ENCODE assay signal across 8 cellular contexts in genomic region chr10:689433-690226, GRCh38. TPM values are rescaled to one million over a fixed set of nuclear protein-coding genes. Genes with fewer than 3 reads are reported as not detected.
DNase-seq lines count a peak whose midpoint lies in the region; ATAC-seq and TF ChIP-seq lines count a peak whose summit lies in the region.

DIP2C (minus strand) TSS chr10:689668; CDS start chr10:689578, 90 bp downstream.

- peak; percentile 92 for ATAC-seq in IMR-90 (ENCODE audit: low read depth)
- no peak for ATAC-seq in activated naive CD8-positive, alpha-beta T cell treated with anti-CD3 and anti-CD28 coated beads, Interleukin-2, amount 10 ng/mL, durations not matched to agents 7 days and 5 days (ENCODE audit: low read depth)
- peak; percentile 89 for ATAC-seq in Right ventricle myocardium inferior
- ATAC-seq in GM18909 (IDR thresholded peaks at IDR 0.05; ENCODE audit: poor library complexity, unreplicated experiment): no peak
- ATAC-seq in GM21825 (IDR thresholded peaks at IDR 0.05; ENCODE audit: unreplicated experiment): no peak

- H3K9me3 Mint-ChIP-seq in CD4-positive, alpha-beta memory T cell: peaks cover 0 to 1% (median 0%) of the 10 kb centered on the region in 8 donors
- H3K9me3 Mint-ChIP-seq in activated naive CD8-positive, alpha-beta T cell treated with anti-CD3 and anti-CD28 coated beads, Interleukin-2, amount 10 ng/mL, durations not matched to agents 7 days and 5 days: no peaks in the 10 kb centered on the region

- H3K9ac ChIP-seq in IMR-90 (ENCODE audit: low read depth, low read length): peak within 1 kb of the TSS; percentile 99
- peak within 1 kb of the TSS; percentile 96 for H3K9ac ChIP-seq in neuronal stem cell (ENCODE audit: low read depth, low read length, poor library complexity)

- H4K91ac ChIP-seq in IMR-90 (ENCODE audit: insufficient read depth, low read depth, low read length) (peak within 1 kb of the TSS; percentile 62), neuronal stem cell (ENCODE audit: low read depth, low read length, poor library complexity) (no peak within 1 kb of the TSS)

- TF ChIP-seq RAD21 in IMR-90 (IDR thresholded peaks at IDR 0.05; ENCODE audit: low read length): no peak

- H2BK20ac ChIP-seq in IMR-90 (ENCODE audit: low read depth, low read length): 0 out of 2 replicates have a peak within 1 kb of the TSS, but pooled peaks have one; percentile 49

- H3K4me1 ChIP-seq in CD4-positive, alpha-beta memory T cell (ENCODE audit: insufficient read depth, low read length): no peaks in the 10 kb centered on the region
- H3K4me1 ChIP-seq in IMR-90 (ENCODE audit: control insufficient read depth, insufficient read depth, low read length) (peaks cover 23% of the 10 kb centered on the region), neuronal stem cell (ENCODE audit: control insufficient read depth in 2 of 2, insufficient read depth in 1 of 2, low read depth in 1 of 2, low read length in 2 of 2) (peaks cover 15 to 21% of the 10 kb centered on the region in 2 donors)

- H3K9me1 ChIP-seq in IMR-90 (ENCODE audit: insufficient read depth, low read length): peaks cover 12% of the 10 kb centered on the region

- H2AFZ ChIP-seq in IMR-90 (replicated peaks; ENCODE audit: low read length, poor library complexity): peak within 1 kb of the TSS; percentile 95
- peak within 1 kb of the TSS; percentile 88 for H2AFZ ChIP-seq in neuronal stem cell (ENCODE audit: low read length)

- TF ChIP-seq CTCF in IMR-90 (conservative IDR thresholded peaks at IDR 0.05; ENCODE audit: low read depth, low read length): no peak

- H4K5ac ChIP-seq in IMR-90 (ENCODE audit: low read depth, low read length): peak within 1 kb of the TSS; percentile 47

- H3K4me3 ChIP-seq in CD4-positive, alpha-beta memory T cell (ENCODE audit: low read length in 2 of 2): no peak within 1 kb of the TSS
- H3K4me3 ChIP-seq in IMR-90 (ENCODE audit: insufficient read depth, low read depth, low read length) (peak within 1 kb of the TSS; percentile 95), neuronal stem cell (ENCODE audit: low read length in 2 of 2) (peak within 1 kb of the TSS; percentile 77 to 99)

- peak within 1 kb of the TSS; percentile 61 for H3K56ac ChIP-seq in IMR-90 (ENCODE audit: extremely low read depth, insufficient read depth, low read length)

- POLR2A ChIA-PET in CD4-positive, alpha-beta memory T cell (lab: Charles Lee; ENCODE audit: partially characterized antibody): no interaction called here
- POLR2A ChIA-PET in IMR-90 (lab: Charles Lee; ENCODE audit: unreplicated experiment): no interaction called here
- POLR2A ChIA-PET in activated naive CD8-positive, alpha-beta T cell treated with anti-CD3 and anti-CD28 coated beads, Interleukin-2, amount 10 ng/mL, durations not matched to agents 7 days and 5 days (lab: Charles Lee): no interaction called here

- H3K9me3 ChIP-seq in CD4-positive, alpha-beta memory T cell (ENCODE audit: control insufficient read depth in 1 of 2, low read length in 2 of 2): no peaks in the 10 kb centered on the region
- H3K9me3 ChIP-seq in IMR-90 (ENCODE audit: control insufficient read depth, insufficient read depth, low read length): no peaks in the 10 kb centered on the region
- H3K9me3 ChIP-seq in neuronal stem cell (replicated peaks in 1 of 2; ENCODE audit: control insufficient read depth in 2 of 2, insufficient read depth in 1 of 2, low read depth in 1 of 2, low read length in 2 of 2): peaks cover 0 to 4% of the 10 kb centered on the region in 2 donors

- DNase-seq in CD4-positive, alpha-beta memory T cell: peak in 2 of 5 donors; percentile 7 to 10
- DNase-seq in IMR-90 (peak; percentile 77), Right ventricle myocardium inferior (ENCODE audit: missing footprints) (peak; percentile 86), neuronal stem cell (ENCODE audit: low spot score) (peak; percentile 77)
- no peak for DNase-seq in activated naive CD8-positive, alpha-beta T cell treated with anti-CD3 and anti-CD28 coated beads, Interleukin-2, amount 10 ng/mL, durations not matched to agents 7 days and 5 days
- DNase-seq in effector CD8-positive, alpha-beta T cell (lab: John Stamatoyannopoulos, UW): no peak

- H3K27me3 ChIP-seq in CD4-positive, alpha-beta memory T cell (ENCODE audit: insufficient read depth, low read length): no peaks in the 10 kb centered on the region
- H3K27me3 ChIP-seq in IMR-90 (ENCODE audit: control insufficient read depth, insufficient read depth, low read length) (no peaks in the 10 kb centered on the region), neuronal stem cell (ENCODE audit: control insufficient read depth in 3 of 3, insufficient read depth in 3 of 3, low read depth in 1 of 3, low read length in 3 of 3) (peaks cover 0 to 9% (median 0%) of the 10 kb centered on the region in 3 experiments)

- no peaks in the 10 kb centered on the region for H3K36me3 Mint-ChIP-seq in CD4-positive, alpha-beta memory T cell
- no peaks in the 10 kb centered on the region for H3K36me3 Mint-ChIP-seq in activated naive CD8-positive, alpha-beta T cell treated with anti-CD3 and anti-CD28 coated beads, Interleukin-2, amount 10 ng/mL, durations not matched to agents 7 days and 5 days

- peak within 1 kb of the TSS; percentile 96 for H2AK9ac ChIP-seq in IMR-90 (replicated peaks; ENCODE audit: low read depth, low read length, poor library complexity)

- H3K18ac ChIP-seq in IMR-90 (ENCODE audit: low read depth, low read length) (peak within 1 kb of the TSS; percentile 69), neuronal stem cell (ENCODE audit: low read length) (peak within 1 kb of the TSS; percentile 96)

- peak within 1 kb of the TSS; percentile 76 for H2BK120ac ChIP-seq in IMR-90 (ENCODE audit: low read depth, low read length)
- H2BK120ac ChIP-seq in neuronal stem cell (ENCODE audit: low read depth, low read length): peak within 1 kb of the TSS; percentile 24

- peaks cover 37% of the 10 kb centered on the region for H4K20me1 ChIP-seq in IMR-90 (ENCODE audit: insufficient read depth, low read length)

- H3K27me3 Mint-ChIP-seq in CD4-positive, alpha-beta memory T cell: peaks cover 27 to 35% of the 10 kb centered on the region in 2 donors
- peaks cover 42% of the 10 kb centered on the region for H3K27me3 Mint-ChIP-seq in activated naive CD8-positive, alpha-beta T cell treated with anti-CD3 and anti-CD28 coated beads, Interleukin-2, amount 10 ng/mL, durations not matched to agents 7 days and 5 days

- CTCF ChIA-PET in CD4-positive, alpha-beta memory T cell (lab: Charles Lee; ENCODE audit: partially characterized antibody): no interaction called here
- CTCF ChIA-PET in IMR-90 (lab: Yijun Ruan, JAX): no interaction called here

- peaks cover 3 to 16% (median 8%) of the 10 kb centered on the region in 4 donors for H3K4me1 Mint-ChIP-seq in CD4-positive, alpha-beta memory T cell
- peaks cover 3% of the 10 kb centered on the region for H3K4me1 Mint-ChIP-seq in activated naive CD8-positive, alpha-beta T cell treated with anti-CD3 and anti-CD28 coated beads, Interleukin-2, amount 10 ng/mL, durations not matched to agents 7 days and 5 days

- H2BK12ac ChIP-seq in neuronal stem cell (ENCODE audit: low read length): no peak within 1 kb of the TSS

- H3K23ac ChIP-seq in IMR-90 (ENCODE audit: low read depth, low read length) (peak within 1 kb of the TSS; percentile 91; the same call in 1 of the 2 replicates), neuronal stem cell (ENCODE audit: low read depth, low read length, poor library complexity) (peak within 1 kb of the TSS; percentile 83)

- peak within 1 kb of the TSS in 1 of 7 donors; percentile 55 for H3K27ac Mint-ChIP-seq in CD4-positive, alpha-beta memory T cell
- H3K27ac Mint-ChIP-seq in activated naive CD8-positive, alpha-beta T cell treated with anti-CD3 and anti-CD28 coated beads, Interleukin-2, amount 10 ng/mL, durations not matched to agents 7 days and 5 days: no peak within 1 kb of the TSS

- peak within 1 kb of the TSS; percentile 83 for H2AK5ac ChIP-seq in IMR-90 (ENCODE audit: low read depth, low read length)
- H2AK5ac ChIP-seq in neuronal stem cell (ENCODE audit: low read depth, low read length): peak within 1 kb of the TSS; percentile 80

- BruUV-seq in IMR-90 (replicated peaks; lab: Mats Ljungman, UMichigan): no TSS peak

- H3K36me3 ChIP-seq in CD4-positive, alpha-beta memory T cell (ENCODE audit: insufficient read depth, low read length): no peaks in the 10 kb centered on the region
- H3K36me3 ChIP-seq in IMR-90 (ENCODE audit: control insufficient read depth, insufficient read depth, low read length) (no peaks in the 10 kb centered on the region), neuronal stem cell (replicated peaks in 1 of 2; ENCODE audit: control insufficient read depth in 2 of 2, insufficient read depth in 2 of 2, low read length in 2 of 2) (peaks cover 7 to 8% of the 10 kb centered on the region in 2 donors)

- H3K4me3 Mint-ChIP-seq in CD4-positive, alpha-beta memory T cell: peak within 1 kb of the TSS; percentile 46 to 73 (median 68)
- peak within 1 kb of the TSS; percentile 46 for H3K4me3 Mint-ChIP-seq in activated naive CD8-positive, alpha-beta T cell treated with anti-CD3 and anti-CD28 coated beads, Interleukin-2, amount 10 ng/mL, durations not matched to agents 7 days and 5 days

- in situ Hi-C loops in IMR-90 (cut with MboI; ENCODE audit: low sequenced_read_pairs): loop anchor here (25.0 kb wide), 1 partner anchor 177 kb away; no protein-coding TSS in a partner anchor

- no peak within 1 kb of the TSS for H3K27ac ChIP-seq in CD4-positive, alpha-beta memory T cell (ENCODE audit: low read depth, low read length)
- H3K27ac ChIP-seq in IMR-90 (ENCODE audit: insufficient read depth, low read length) (peak within 1 kb of the TSS; percentile 93), neuronal stem cell (replicated peaks; ENCODE audit: low read length) (peak within 1 kb of the TSS; percentile 87)

- intact Hi-C loops in CD4-positive, alpha-beta memory T cell (cut with micrococcal nuclease): no loop called here
- intact Hi-C loops in IMR-90 (cut with micrococcal nuclease) (loop anchor here (5.0 kb wide), 1 partner anchor 98 kb away; no protein-coding TSS in a partner anchor), Right ventricle myocardium inferior (cut with DNase I) (loop anchor here (2.0 to 5.0 kb wide), 5 partner anchors 55 to 358 kb away; partner anchors contain the start of gene IDI1)

- H3K79me1 ChIP-seq in IMR-90 (ENCODE audit: low read depth in 1 of 2, low read length in 2 of 2) (peaks cover under 1 to 35% of the 10 kb centered on the region in 2 experiments; a peak in 2 of 4 replicates), neuronal stem cell (ENCODE audit: low read depth, low read length) (peaks cover 10% of the 10 kb centered on the region)

- no peak within 1 kb of the TSS; the same call in 2 of the 3 replicates for H2BK15ac ChIP-seq in IMR-90 (ENCODE audit: low read depth, low read length)
- H2BK15ac ChIP-seq in neuronal stem cell (ENCODE audit: low read length): no peak within 1 kb of the TSS

- H3K14ac ChIP-seq in IMR-90 (replicated peaks; ENCODE audit: low read depth, low read length) (peak within 1 kb of the TSS; percentile 91), neuronal stem cell (ENCODE audit: low read length) (peak within 1 kb of the TSS; percentile 78)

- peak; percentile 55; the same call in 1 of the 2 replicates for TF ChIP-seq POLR2A in IMR-90 (IDR thresholded peaks at IDR 0.05; ENCODE audit: low read depth, low read length)

- peak within 1 kb of the TSS; percentile 90 for H2BK5ac ChIP-seq in IMR-90 (ENCODE audit: low read depth, low read length, poor library complexity, severe bottlenecking)
- H2BK5ac ChIP-seq in neuronal stem cell (ENCODE audit: low read length): peak within 1 kb of the TSS; percentile 89

- H3K4ac ChIP-seq in IMR-90 (ENCODE audit: low read depth, low read length): peak within 1 kb of the TSS; percentile 87
- no peak within 1 kb of the TSS for H3K4ac ChIP-seq in neuronal stem cell (ENCODE audit: low read length)

- WGBS in IMR-90 (ENCODE audit: extremely low coverage in 2 of 2, insufficient read length in 1 of 2), 2 experiments: 0% methylated on average over 36 of the region's 135 CpGs; no CpG with 5 or more reads in 1 of the 2 experiments
- no CpG with 5 or more reads among the region's 135 CpGs for WGBS in neuronal stem cell (ENCODE audit: extremely low coverage in 2 of 2, insufficient read length in 2 of 2, insufficient replicate concordance in 1 of 2), 2 donors

- H4K8ac ChIP-seq in IMR-90 (ENCODE audit: low read depth in 2 of 2, low read length in 2 of 2): peak within 1 kb of the TSS; percentile 89 to 93
- H4K8ac ChIP-seq in neuronal stem cell (ENCODE audit: low read depth, low read length): no peak within 1 kb of the TSS

- H3K4me2 ChIP-seq in IMR-90 (ENCODE audit: low read depth, low read length) (peak within 1 kb of the TSS; percentile 96), neuronal stem cell (ENCODE audit: insufficient read depth, low read length, poor library complexity, severe bottlenecking) (peak within 1 kb of the TSS; percentile 84)

- dilution Hi-C loops in IMR-90 (cut with HindIII; ENCODE audit: low sequenced_read_pairs, unreplicated experiment): no loop called here

RNA-seq across cellular contexts. Expression of gene DIP2C, which starts in this region (rescaled TPM):
- total RNA-seq in CD4-positive, alpha-beta memory T cell: 1 to 10 TPM; 5.7 to 6.0 TPM
- polyA plus RNA-seq in CD4-positive, alpha-beta memory T cell: 1 to 10 TPM; 1.1 to 2.1 TPM
- total RNA-seq in IMR-90 (2012; rRNA removed): 8.6 and 9.2 TPM in 2 replicates
- polyA plus RNA-seq in IMR-90 (2012; rRNA removed): 16.1 and 17.3 TPM in 2 replicates
- polyA plus RNA-seq in IMR-90 (2012; cell fraction: cytosol; rRNA removed): 13.9 and 16.8 TPM in 2 replicates
- 21.1 and 22.2 TPM in 2 replicates for polyA plus RNA-seq in IMR-90 (2012; cell fraction: nucleus; rRNA removed; ENCODE audit: low replicate concordance)
- 1 to 10 TPM; 1.6 to 1.7 TPM for total RNA-seq in activated naive CD8-positive, alpha-beta T cell treated with anti-CD3 and anti-CD28 coated beads, Interleukin-2, amount 10 ng/mL, durations not matched to agents 7 days and 5 days
- total RNA-seq in Right ventricle myocardium inferior: 28.3 TPM
- 8.1 TPM for polyA plus RNA-seq in neuronal stem cell (2013, experiment 1 of 2)
- polyA plus RNA-seq in neuronal stem cell (2013, experiment 2 of 2): 8.4 TPM

Comparison
In these comparisons a context has a peak if more than half of its experiments do, and no peak if none do; other contexts are left out.
1. DNase-seq: peak in IMR-90 (single experiment), Right ventricle myocardium inferior (single experiment) and neuronal stem cell (single experiment); none in activated naive CD8-positive, alpha-beta T cell treated with anti-CD3 and anti-CD28 coated beads, Interleukin-2, amount 10 ng/mL, durations not matched to agents 7 days and 5 days (single experiment) and effector CD8-positive, alpha-beta T cell (single experiment).
2. H3K4me3 ChIP-seq: peak in IMR-90 (single experiment) and neuronal stem cell (2 of 2); none in CD4-positive, alpha-beta memory T cell (0 of 2).
3. ATAC-seq: peak in IMR-90 (single experiment) and Right ventricle myocardium inferior (single experiment); none in activated naive CD8-positive, alpha-beta T cell treated with anti-CD3 and anti-CD28 coated beads, Interleukin-2, amount 10 ng/mL, durations not matched to agents 7 days and 5 days (single experiment), GM18909 (single experiment) and GM21825 (single experiment).